2 cellular contexts compared by ENCODE assay signal in genomic region chr1:156712626-156713025, GRCh38.
TF ChIP-seq lines count a peak whose summit lies in the region.

No MANE protein-coding gene starts in this region.

TF ChIP-seq in HEK293, 187 proteins besides CTCF, POLR2A, EP300 and RAD21:
- no peak for TF ChIP-seq KLF10 (tag by site-specific recombination; IDR thresholded peaks at IDR 0.05)
- TF ChIP-seq OVOL3 (tag by site-specific recombination; IDR thresholded peaks at IDR 0.05), result no peak
- peak; percentile 12; the same call in 1 of the 2 replicates for TF ChIP-seq KLF1 (tag by site-specific recombination; IDR thresholded peaks at IDR 0.05)
TF ChIP-seq in HEK293: peak in this region for 1.

TF ChIP-seq in K562, 482 proteins besides CTCF, POLR2A, EP300 and RAD21:
- no peak for TF ChIP-seq SMAD3 (CRISPR knock-in tag; conservative IDR thresholded peaks at IDR 0.05)
- no peak for TF ChIP-seq ZKSCAN1 (IDR thresholded peaks at IDR 0.05; ENCODE audit: low read depth, low read length)
- TF ChIP-seq ZNF707 (CRISPR knock-in tag; conservative IDR thresholded peaks at IDR 0.05), result no peak
- TF ChIP-seq ZNF121 (CRISPR knock-in tag; conservative IDR thresholded peaks at IDR 0.05), result no peak
- TF ChIP-seq C11orf30 (IDR thresholded peaks at IDR 0.05; ENCODE audit: low read depth), result no peak
- no peak for TF ChIP-seq ZNF347 (CRISPR knock-in tag; IDR thresholded peaks at IDR 0.05; ENCODE audit: low read depth)
- TF ChIP-seq PRPF4 (IDR thresholded peaks at IDR 0.05; ENCODE audit: insufficient read depth, low read depth, low read length, poor library complexity, severe bottlenecking), result no peak
- TF ChIP-seq MEIS2 (IDR thresholded peaks at IDR 0.05; ENCODE audit: partially characterized antibody), result peak; percentile 30
- peak; percentile 43; the same call in 1 of the 2 replicates for TF ChIP-seq PKNOX1 (IDR thresholded peaks at IDR 0.05)
- TF ChIP-seq PBX2 (CRISPR knock-in tag; IDR thresholded peaks at IDR 0.05; ENCODE audit: low read depth), result no peak
- TF ChIP-seq PBX2 (tag; conservative IDR thresholded peaks at IDR 0.05; ENCODE audit: low read depth), result peak; percentile 41; the same call in 1 of the 2 replicates
- no peak for TF ChIP-seq CBX2 (IDR thresholded peaks at IDR 0.05; ENCODE audit: insufficient read depth, low read length, poor library complexity, severe bottlenecking)
- no peak for TF ChIP-seq CXXC5 (CRISPR knock-in tag; IDR thresholded peaks at IDR 0.05)
- no peak for TF ChIP-seq SMARCA4 (IDR thresholded peaks at IDR 0.05)
- no peak for TF ChIP-seq TCF7 (IDR thresholded peaks at IDR 0.05; ENCODE audit: borderline replicate concordance)
